In the genomic region with DNA sequence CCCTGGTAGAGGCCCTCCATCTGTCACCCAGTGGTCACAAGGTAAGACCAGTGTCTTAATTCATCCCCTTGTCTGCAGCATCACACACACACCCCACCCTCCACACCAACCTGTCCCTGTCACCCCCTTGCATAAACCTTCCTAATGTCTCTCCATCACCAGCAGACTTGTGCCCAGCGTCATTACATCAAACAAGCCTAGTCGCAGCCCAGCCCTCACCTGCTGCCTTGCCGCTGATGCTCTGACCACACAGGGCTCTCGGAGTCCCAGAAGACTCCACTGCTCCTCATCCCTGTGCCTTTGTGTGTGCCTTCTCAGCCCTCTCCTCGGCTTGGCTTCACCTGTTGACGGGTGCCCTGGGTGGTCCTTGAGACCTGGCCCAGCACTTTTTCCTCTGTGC, we compare ENCODE assay signal across 18 cellular contexts.
A peak's percentile ranks its signal among the peaks of the same experiment; 100 is the strongest.
DNase-seq lines count a peak whose midpoint lies in the region; ATAC-seq and TF ChIP-seq lines count a peak whose summit lies in the region.
"Had no signal": no experiment of that assay in that cellular context is flagged by ENCODE, and none has a peak within 500 bp of the region (broad histone marks: within the 10 kb centered on the region; RNA-seq: fewer than 3 reads in every experiment).

No MANE protein-coding gene starts in this region.

- H3K36me3 ChIP-seq in osteoblast (ENCODE audit: insufficient read depth, low read length), result no peaks in the 10 kb centered on the region
- H3K36me3 ChIP-seq in PC-9 (ENCODE audit: low read depth), result no peaks in the 10 kb centered on the region

- H3F3A ChIP-seq in PC-9 (ENCODE audit: insufficient read depth, low read depth), result no peaks in the 10 kb centered on the region

- H3K9me3 Mint-ChIP-seq in HFFc6, result no peaks in the 10 kb centered on the region
- no peaks in the 10 kb centered on the region for H3K9me3 Mint-ChIP-seq in WTC11
- no peaks in the 10 kb centered on the region for H3K9me3 Mint-ChIP-seq in nephron
- H3K9me3 Mint-ChIP-seq: CD4-positive, alpha-beta T cell had no signal

- H3K27me3 ChIP-seq in osteoblast (ENCODE audit: insufficient read depth, low read length) (no peaks in the 10 kb centered on the region), PC-9 (ENCODE audit: insufficient read depth, low read depth) (peaks cover 19% of the 10 kb centered on the region)

- ATAC-seq in WTC11 (no peak), HG02642 (IDR thresholded peaks at IDR 0.05; ENCODE audit: poor library complexity, unreplicated experiment) (no peak)
- ATAC-seq: HCT116 had no signal

- H2AFZ ChIP-seq in osteoblast (ENCODE audit: low read length), result no peak overlapping the region
- H2AFZ ChIP-seq in PC-9, result no peak overlapping the region

- H3K4me2 ChIP-seq in osteoblast (ENCODE audit: insufficient read depth, low read length) (no peak overlapping the region), PC-9 (no peak overlapping the region)

- H4K20me1 ChIP-seq in osteoblast (ENCODE audit: insufficient read depth, low read length), result peaks cover 16% of the 10 kb centered on the region
- no peaks in the 10 kb centered on the region for H4K20me1 ChIP-seq in PC-9 (ENCODE audit: insufficient read depth)

- H3K9me3 ChIP-seq in osteoblast (ENCODE audit: low read depth, low read length), result no peaks in the 10 kb centered on the region
- no peaks in the 10 kb centered on the region for H3K9me3 ChIP-seq in PC-9 (ENCODE audit: insufficient read depth, low read depth)
- H3K9me3 ChIP-seq: Caco-2 had no signal

- H3K27me3 Mint-ChIP-seq in HFFc6 (ENCODE audit: insufficient read depth) (peaks cover 20% of the 10 kb centered on the region), WTC11 (ENCODE audit: low read depth) (no peaks in the 10 kb centered on the region), nephron (ENCODE audit: low read depth) (peaks cover 9% of the 10 kb centered on the region)
- H3K27me3 Mint-ChIP-seq: CD4-positive, alpha-beta T cell had no signal

- peaks cover 23% of the 10 kb centered on the region for H3K36me3 Mint-ChIP-seq in HFFc6 (ENCODE audit: low read depth)
- H3K36me3 Mint-ChIP-seq in WTC11, result no peaks in the 10 kb centered on the region
- no peaks in the 10 kb centered on the region for H3K36me3 Mint-ChIP-seq in nephron (ENCODE audit: low read depth)

- CTCF ChIA-PET in WTC11 (lab: Charles Lee) (no interaction called here), PC-9 (lab: Charles Lee) (no interaction called here)

- peaks cover 61% of the 10 kb centered on the region for H3K4me1 Mint-ChIP-seq in HFFc6 (ENCODE audit: low read depth)
- H3K4me1 Mint-ChIP-seq in WTC11, result peaks cover 37% of the 10 kb centered on the region
- H3K4me1 Mint-ChIP-seq in nephron, result peaks cover 51% of the 10 kb centered on the region

- H3K4me3 Mint-ChIP-seq in HFFc6, result no peak overlapping the region
- no peak overlapping the region for H3K4me3 Mint-ChIP-seq in WTC11
- H3K4me3 Mint-ChIP-seq in nephron, result no peak overlapping the region
- H3K4me3 Mint-ChIP-seq: CD4-positive, alpha-beta T cell had no signal

- H3K79me2 ChIP-seq in osteoblast (ENCODE audit: insufficient read depth, low read length) (peaks cover 28% of the 10 kb centered on the region), PC-9 (ENCODE audit: low read depth) (no peaks in the 10 kb centered on the region)

- intact Hi-C loops in PC-9 (cut with micrococcal nuclease; ENCODE audit: unreplicated experiment), result no loop called here

- H3K4me1 ChIP-seq in osteoblast (ENCODE audit: insufficient read depth, low read length) (peaks cover 17% of the 10 kb centered on the region), PC-9 (replicated peaks; ENCODE audit: insufficient read depth) (no peaks in the 10 kb centered on the region)

- no TSS peak for BruUV-seq in PC-9 (replicated peaks; lab: Mats Ljungman, UMichigan)

- DNase-seq in HFFc6, result no peak
- DNase-seq in WTC11 (ENCODE audit: low spot score), result no peak
- peak; percentile 56 for DNase-seq in osteoblast (ENCODE audit: insufficient read length, low spot score, missing footprints)
- DNase-seq in NCI-H226, result no peak
- no peak for DNase-seq in PC-9
- DNase-seq in central memory CD4-positive, alpha-beta T cell, result no peak
- DNase-seq: AML-193; Caco-2; CD4-positive, alpha-beta T cell; DMS153; DMS79; GDM1; GOT3; H7 had no signal

- TF ChIP-seq CTCF in HFFc6 (IDR thresholded peaks at IDR 0.05) (no peak), WTC11 (IDR thresholded peaks at IDR 0.05) (no peak), nephron (IDR thresholded peaks at IDR 0.05; ENCODE audit: unreplicated experiment in 3 of 3) (no peak), osteoblast (IDR thresholded peaks at IDR 0.05; ENCODE audit: extremely low read depth, low read depth, low read length) (no peak), PC-9 (conservative IDR thresholded peaks at IDR 0.05) (no peak)

- H3K27ac Mint-ChIP-seq in HFFc6 (peak overlapping the region; percentile 11), WTC11 (peak overlapping the region; percentile 58; the same call in 1 of the 2 replicates), nephron (peak overlapping the region; percentile 70 to 78 (median 73))
- H3K27ac Mint-ChIP-seq: CD4-positive, alpha-beta T cell had no signal

- H3K27ac ChIP-seq in osteoblast (ENCODE audit: low read depth, low read length), result no peak overlapping the region
- no peak overlapping the region for H3K27ac ChIP-seq in PC-9
- H3K27ac ChIP-seq: C4-2B had no signal

- POLR2A ChIA-PET in WTC11 (lab: Charles Lee), result no interaction called here
- POLR2A ChIA-PET in PC-9 (lab: Charles Lee; ENCODE audit: unreplicated experiment), result no interaction called here

- H3K4me3 ChIP-seq in osteoblast (ENCODE audit: insufficient read depth, low read length) (no peak overlapping the region), PC-9 (no peak overlapping the region)

- H3K9me2 ChIP-seq in PC-9 (ENCODE audit: insufficient read depth), result no peaks in the 10 kb centered on the region

TF ChIP-seq in WTC11, 78 proteins besides CTCF, POLR2A, EP300 and RAD21:
- TF ChIP-seq, protein P1, sequence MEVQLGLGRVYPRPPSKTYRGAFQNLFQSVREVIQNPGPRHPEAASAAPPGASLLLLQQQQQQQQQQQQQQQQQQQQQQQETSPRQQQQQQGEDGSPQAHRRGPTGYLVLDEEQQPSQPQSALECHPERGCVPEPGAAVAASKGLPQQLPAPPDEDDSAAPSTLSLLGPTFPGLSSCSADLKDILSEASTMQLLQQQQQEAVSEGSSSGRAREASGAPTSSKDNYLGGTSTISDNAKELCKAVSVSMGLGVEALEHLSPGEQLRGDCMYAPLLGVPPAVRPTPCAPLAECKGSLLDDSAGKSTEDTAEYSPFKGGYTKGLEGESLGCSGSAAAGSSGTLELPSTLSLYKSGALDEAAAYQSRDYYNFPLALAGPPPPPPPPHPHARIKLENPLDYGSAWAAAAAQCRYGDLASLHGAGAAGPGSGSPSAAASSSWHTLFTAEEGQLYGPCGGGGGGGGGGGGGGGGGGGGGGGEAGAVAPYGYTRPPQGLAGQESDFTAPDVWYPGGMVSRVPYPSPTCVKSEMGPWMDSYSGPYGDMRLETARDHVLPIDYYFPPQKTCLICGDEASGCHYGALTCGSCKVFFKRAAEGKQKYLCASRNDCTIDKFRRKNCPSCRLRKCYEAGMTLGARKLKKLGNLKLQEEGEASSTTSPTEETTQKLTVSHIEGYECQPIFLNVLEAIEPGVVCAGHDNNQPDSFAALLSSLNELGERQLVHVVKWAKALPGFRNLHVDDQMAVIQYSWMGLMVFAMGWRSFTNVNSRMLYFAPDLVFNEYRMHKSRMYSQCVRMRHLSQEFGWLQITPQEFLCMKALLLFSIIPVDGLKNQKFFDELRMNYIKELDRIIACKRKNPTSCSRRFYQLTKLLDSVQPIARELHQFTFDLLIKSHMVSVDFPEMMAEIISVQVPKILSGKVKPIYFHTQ (CRISPR knock-in tag; IDR thresholded peaks at IDR 0.05), result no peak
- TF ChIP-seq USF1 (CRISPR knock-in tag; IDR thresholded peaks at IDR 0.05), result no peak
- TF ChIP-seq, protein P2, sequence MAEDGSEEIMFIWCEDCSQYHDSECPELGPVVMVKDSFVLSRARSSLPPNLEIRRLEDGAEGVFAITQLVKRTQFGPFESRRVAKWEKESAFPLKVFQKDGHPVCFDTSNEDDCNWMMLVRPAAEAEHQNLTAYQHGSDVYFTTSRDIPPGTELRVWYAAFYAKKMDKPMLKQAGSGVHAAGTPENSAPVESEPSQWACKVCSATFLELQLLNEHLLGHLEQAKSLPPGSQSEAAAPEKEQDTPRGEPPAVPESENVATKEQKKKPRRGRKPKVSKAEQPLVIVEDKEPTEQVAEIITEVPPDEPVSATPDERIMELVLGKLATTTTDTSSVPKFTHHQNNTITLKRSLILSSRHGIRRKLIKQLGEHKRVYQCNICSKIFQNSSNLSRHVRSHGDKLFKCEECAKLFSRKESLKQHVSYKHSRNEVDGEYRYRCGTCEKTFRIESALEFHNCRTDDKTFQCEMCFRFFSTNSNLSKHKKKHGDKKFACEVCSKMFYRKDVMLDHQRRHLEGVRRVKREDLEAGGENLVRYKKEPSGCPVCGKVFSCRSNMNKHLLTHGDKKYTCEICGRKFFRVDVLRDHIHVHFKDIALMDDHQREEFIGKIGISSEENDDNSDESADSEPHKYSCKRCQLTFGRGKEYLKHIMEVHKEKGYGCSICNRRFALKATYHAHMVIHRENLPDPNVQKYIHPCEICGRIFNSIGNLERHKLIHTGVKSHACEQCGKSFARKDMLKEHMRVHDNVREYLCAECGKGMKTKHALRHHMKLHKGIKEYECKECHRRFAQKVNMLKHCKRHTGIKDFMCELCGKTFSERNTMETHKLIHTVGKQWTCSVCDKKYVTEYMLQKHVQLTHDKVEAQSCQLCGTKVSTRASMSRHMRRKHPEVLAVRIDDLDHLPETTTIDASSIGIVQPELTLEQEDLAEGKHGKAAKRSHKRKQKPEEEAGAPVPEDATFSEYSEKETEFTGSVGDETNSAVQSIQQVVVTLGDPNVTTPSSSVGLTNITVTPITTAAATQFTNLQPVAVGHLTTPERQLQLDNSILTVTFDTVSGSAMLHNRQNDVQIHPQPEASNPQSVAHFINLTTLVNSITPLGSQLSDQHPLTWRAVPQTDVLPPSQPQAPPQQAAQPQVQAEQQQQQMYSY (CRISPR knock-in tag; IDR thresholded peaks at IDR 0.05), result no peak
- no peak for TF ChIP-seq NFYB (CRISPR knock-in tag; conservative IDR thresholded peaks at IDR 0.05; ENCODE audit: low read depth)

Comparison
In these comparisons a context has a peak if more than half of its experiments do, and no peak if none do; other contexts are left out.
1. H3K27ac Mint-ChIP-seq: peak in every context shown above with its lines; median percentile 73 in nephron; 58 in WTC11; 11 in HFFc6.